ENCODE assay signal across 23 cellular contexts in genomic region chr3:39184081-39184967, GRCh38. TPM values are rescaled to one million over a fixed set of nuclear protein-coding genes. Genes with fewer than 3 reads are reported as not detected.
A peak's percentile ranks its signal among the peaks of the same experiment; 100 is the strongest.
DNase-seq lines count a peak whose midpoint lies in the region; ATAC-seq, FAIRE-seq and TF ChIP-seq lines count a peak whose summit lies in the region.
"Had no signal": no experiment of that assay in that cellular context is flagged by ENCODE, and none has a peak within 500 bp of the region (broad histone marks: within the 10 kb centered on the region; RNA-seq: fewer than 3 reads in every experiment).

No MANE protein-coding gene starts in this region.

- H3K9me3 Mint-ChIP-seq in progenitor cell of endocrine pancreas (ENCODE audit: low read depth): no peaks in the 10 kb centered on the region
- H3K9me3 Mint-ChIP-seq: central memory CD8-positive, alpha-beta T cell had no signal

- intact Hi-C loops in cardiac septum (cut with DNase I) (no loop called here), HepG2 (cut with micrococcal nuclease; ENCODE audit: unreplicated experiment) (no loop called here)

- no peak for ATAC-seq in HepG2
- ATAC-seq: sciatic nerve had no signal

- no peak for TF ChIP-seq CTCF in cardiac muscle cell (IDR thresholded peaks at IDR 0.05; ENCODE audit: low read depth, low read length)
- TF ChIP-seq CTCF in HepG2 (CRISPR knock-in tag; IDR thresholded peaks at IDR 0.05): 0 out of 2 replicates have a peak, but pooled peaks have one; percentile 2
- no peak for TF ChIP-seq CTCF in progenitor cell of endocrine pancreas (IDR thresholded peaks at IDR 0.05; ENCODE audit: unreplicated experiment)

- H3K36me3 Mint-ChIP-seq in progenitor cell of endocrine pancreas (ENCODE audit: insufficient read depth): no peaks in the 10 kb centered on the region

- H3K4me2 ChIP-seq in HepG2 (ENCODE audit: low read depth, low read length): no peak overlapping the region

- H3K4me1 ChIP-seq in cardiac muscle cell (ENCODE audit: low read depth) (peaks cover 8% of the 10 kb centered on the region), HepG2 (ENCODE audit: insufficient read depth, low read length) (peaks cover 19% of the 10 kb centered on the region)

- peaks cover 13% of the 10 kb centered on the region for H3K4me1 Mint-ChIP-seq in progenitor cell of endocrine pancreas (ENCODE audit: low read depth)

- CTCF ChIA-PET in HepG2 (lab: Yijun Ruan, JAX; ENCODE audit: low intra/inter-chr PET ratio, low total read pairs): no interaction called here

- no peaks in the 10 kb centered on the region for H4K20me1 ChIP-seq in HepG2 (ENCODE audit: insufficient read depth, low read length)

- no peak overlapping the region for H3K4me3 ChIP-seq in cardiac muscle cell
- no peak overlapping the region for H3K4me3 ChIP-seq in HepG2 (replicated peaks in 1 of 3; ENCODE audit: insufficient read depth in 1 of 3, low read depth in 2 of 3, low read length in 3 of 3)
- H3K4me3 ChIP-seq: adrenal gland, HAP-1, lung, SJCRH30 had no signal

- BruUV-seq in HepG2 (replicated peaks; lab: Mats Ljungman, UMichigan): no TSS peak

- 13% methylated on average over 3 of the region's 12 CpGs for WGBS in HepG2 (ENCODE audit: low lambda C conversion rate)

- no peaks in the 10 kb centered on the region for H3K79me2 ChIP-seq in HepG2 (ENCODE audit: insufficient read depth, low read length)

- H3K9me3 ChIP-seq in cardiac muscle cell (ENCODE audit: low read depth) (no peaks in the 10 kb centered on the region), HepG2 (ENCODE audit: low read length) (no peaks in the 10 kb centered on the region)
- H3K9me3 ChIP-seq: adrenal gland, HAP-1, SJCRH30 had no signal

- no peak for DNase-seq in cardiac muscle cell (ENCODE audit: low read depth in 1 of 2, low spot score in 1 of 2)
- DNase-seq in cardiac septum (ENCODE audit: low spot score): no peak
- DNase-seq in HepG2 (ENCODE audit: low spot score): no peak
- DNase-seq in progenitor cell of endocrine pancreas (ENCODE audit: low spot score, unreplicated experiment): no peak
- no peak for DNase-seq in T-helper 9 cell
- no peak for DNase-seq in stimulated activated CD4-positive, alpha-beta T cell treated with anti-CD3 and anti-CD28 coated beads, Interleukin-4, amount 100 ng/mL, for 4 hours
- DNase-seq in activated effector memory CD4-positive, alpha-beta T cell treated with Interleukin-2 at 50 U/mL for 16 hours: no peak
- DNase-seq: activated effector memory CD4-positive, alpha-beta T cell treated with anti-CD3 and anti-CD28 coated beads, Interleukin-2, amount 50 U/mL, for 16 hours; DMS153; effector memory CD4-positive, alpha-beta T cell; GDM1; NCI-H1436; occipital lobe; OCI-M1; SJCRH30; stimulated activated naive CD4-positive, alpha-beta T cell treated with Interleukin-2 at 50 U/mL for 16 hours had no signal

- H3K27ac Mint-ChIP-seq in progenitor cell of endocrine pancreas: no peak overlapping the region

- H3K27me3 ChIP-seq in cardiac muscle cell (no peaks in the 10 kb centered on the region), HepG2 (ENCODE audit: control insufficient read depth in 1 of 2, insufficient read depth in 2 of 2, low read length in 2 of 2) (peaks cover 5 to 41% of the 10 kb centered on the region in 2 experiments; a peak in 4 of 5 replicates)
- H3K27me3 ChIP-seq: adrenal gland, SJCRH30 had no signal

- in situ Hi-C loops in HepG2 (cut with HindIII; ENCODE audit: extremely low pct_ligation_motif_present, low pct_unique_long_range_greater_than_20kb): loop anchor here (10.0 kb wide), 1 partner anchor 200 kb away; the partner anchor contains the start of gene SLC25A38

- TF ChIP-seq EP300 in HepG2 (IDR thresholded peaks at IDR 0.05; ENCODE audit: low read depth in 2 of 2, low read length in 2 of 2) (no peak), HepG2 (CRISPR knock-in tag; IDR thresholded peaks at IDR 0.05; ENCODE audit: borderline replicate concordance) (no peak)

- TF ChIP-seq RAD21 in HepG2 (CRISPR knock-in tag; IDR thresholded peaks at IDR 0.05): no peak

- no peak overlapping the region for H3K4me3 Mint-ChIP-seq in progenitor cell of endocrine pancreas (ENCODE audit: low read depth)
- H3K4me3 Mint-ChIP-seq: central memory CD8-positive, alpha-beta T cell had no signal

- FAIRE-seq in HepG2 (lab: Jason Lieb, UNC): no peak
- FAIRE-seq: GM12892 had no signal

- H3K27me3 Mint-ChIP-seq in progenitor cell of endocrine pancreas: peaks cover 2% of the 10 kb centered on the region
- H3K27me3 Mint-ChIP-seq: central memory CD8-positive, alpha-beta T cell had no signal

- H3K9ac ChIP-seq in HepG2 (ENCODE audit: insufficient read depth, low read depth, low read length): no peak overlapping the region

- H2AFZ ChIP-seq in HepG2 (ENCODE audit: low read length): no peak overlapping the region

- H3K27ac ChIP-seq in cardiac muscle cell: peak overlapping the region; percentile 53
- H3K27ac ChIP-seq in cingulate gyrus (ENCODE audit: low read depth, low read length): peak overlapping the region; percentile 41
- H3K27ac ChIP-seq in HepG2 (ENCODE audit: extremely low read length, insufficient read depth, low read length): no peak overlapping the region
- H3K27ac ChIP-seq: SJCRH30 had no signal

- TF ChIP-seq POLR2A in HepG2 (IDR thresholded peaks at IDR 0.05; ENCODE audit: insufficient read depth in 1 of 2, low read depth in 2 of 2, low read length in 2 of 2): no peak

- POLR2A ChIA-PET in HepG2 (lab: Yijun Ruan, JAX): interaction anchor here (1.1 kb wide), 1 partner anchor 77 kb away, joined by 3 read pairs; the partner anchor contains the start of genes GORASP1 and TTC21A

- H3K36me3 ChIP-seq in cardiac muscle cell: peaks cover 60% of the 10 kb centered on the region
- no peaks in the 10 kb centered on the region for H3K36me3 ChIP-seq in HepG2 (replicated peaks in 1 of 2; ENCODE audit: control insufficient read depth in 1 of 2, insufficient read depth in 2 of 2, low read length in 2 of 2)
- H3K36me3 ChIP-seq: adrenal gland, HAP-1, SJCRH30 had no signal

TF ChIP-seq in HepG2, 621 proteins besides CTCF, POLR2A, EP300 and RAD21 (continues in another document):
- TF ChIP-seq ZNF207 (IDR thresholded peaks at IDR 0.05; ENCODE audit: borderline replicate concordance) (no peak), KAT8 (CRISPR knock-in tag; IDR thresholded peaks at IDR 0.05) (no peak)

RNA-seq across cellular contexts. Expression of gene XIRP1, which starts 8.1 kb away (rescaled TPM):
- 195 and 315 TPM in 2 replicates for total RNA-seq in cardiac muscle cell
- polyA plus RNA-seq in cardiac muscle cell: 136 and 199 TPM in 2 replicates
- 1,123 TPM for total RNA-seq in cardiac septum
- not detected in 2 replicates for total RNA-seq in HepG2 (2016; rRNA removed; fragmentation: Illumina TruSeq; extraction: Trizol)
- not detected in 2 replicates for total RNA-seq in HepG2 (2016; cell fraction: cytosol; rRNA removed; fragmentation: Illumina TruSeq; extraction: Trizol; ENCODE audit: low read depth)
- not detected in 2 replicates for total RNA-seq in HepG2 (2016; cell fraction: insoluble cytoplasmic fraction; rRNA removed; fragmentation: Illumina TruSeq; extraction: Trizol)
- total RNA-seq in HepG2 (2016; cell fraction: membrane; rRNA removed; fragmentation: Illumina TruSeq; extraction: Trizol): not detected in 2 replicates
- not detected in 2 replicates for total RNA-seq in HepG2 (2016; cell fraction: nucleus; rRNA removed; fragmentation: Illumina TruSeq; extraction: Trizol)
- polyA plus RNA-seq in HepG2 (2011; rRNA removed): not detected in 2 replicates
- polyA plus RNA-seq in HepG2 (2011; cell fraction: cytosol; rRNA removed): not detected in 2 replicates
- polyA plus RNA-seq in HepG2 (2011; cell fraction: nucleus; rRNA removed): 0.02 TPM in 1 of 2 replicates, not detected in the other
- not detected in 2 replicates for polyA plus RNA-seq in HepG2 (2012)
- not detected in 2 replicates for polyA plus RNA-seq in HepG2 (2016; cell fraction: cytosol; fragmentation: Illumina TruSeq; extraction: Trizol; ENCODE audit: low read depth)
- polyA plus RNA-seq in HepG2 (2016; cell fraction: insoluble cytoplasmic fraction; fragmentation: Illumina TruSeq; extraction: Trizol; ENCODE audit: low read depth): not detected in 2 replicates
- not detected in 2 replicates for polyA plus RNA-seq in HepG2 (2016; cell fraction: membrane; fragmentation: Illumina TruSeq; extraction: Trizol; ENCODE audit: low read depth)
- polyA plus RNA-seq in HepG2 (2016; cell fraction: nucleus; fragmentation: Illumina TruSeq; extraction: Trizol; ENCODE audit: insufficient read depth, low read depth): not detected in 2 replicates
- not detected in 2 replicates for polyA minus RNA-seq in HepG2 (2011; rRNA and poly(A)+ RNA removed; ENCODE audit: low replicate concordance)
- polyA minus RNA-seq in HepG2 (2011; cell fraction: cytosol; rRNA and poly(A)+ RNA removed): not detected in 2 replicates
- polyA minus RNA-seq in HepG2 (2011; cell fraction: nucleus; rRNA and poly(A)+ RNA removed): not detected in 2 replicates
- total RNA-seq in progenitor cell of endocrine pancreas: 0.16 TPM in 1 of 2 replicates, not detected in the other
- total RNA-seq: occipital lobe had no signal

RNA-seq across cellular contexts. Expression of gene CSRNP1, which starts 30.9 kb away (rescaled TPM):
- total RNA-seq in cardiac muscle cell: 11.0 and 13.6 TPM in 2 replicates
- polyA plus RNA-seq in cardiac muscle cell: 9.6 and 11.7 TPM in 2 replicates
- total RNA-seq in cardiac septum: 11.5 TPM
- total RNA-seq in HepG2 (2016; rRNA removed; fragmentation: Illumina TruSeq; extraction: Trizol): 9.3 and 10.8 TPM in 2 replicates
- total RNA-seq in HepG2 (2016; cell fraction: cytosol; rRNA removed; fragmentation: Illumina TruSeq; extraction: Trizol; ENCODE audit: low read depth): 1.5 and 2.3 TPM in 2 replicates
- 7.4 and 10.8 TPM in 2 replicates for total RNA-seq in HepG2 (2016; cell fraction: insoluble cytoplasmic fraction; rRNA removed; fragmentation: Illumina TruSeq; extraction: Trizol)
- 6.2 TPM in 2 replicates for total RNA-seq in HepG2 (2016; cell fraction: membrane; rRNA removed; fragmentation: Illumina TruSeq; extraction: Trizol)
- 8.4 and 9.2 TPM in 2 replicates for total RNA-seq in HepG2 (2016; cell fraction: nucleus; rRNA removed; fragmentation: Illumina TruSeq; extraction: Trizol)
- polyA plus RNA-seq in HepG2 (2011; rRNA removed): 11.3 and 13.1 TPM in 2 replicates
- polyA plus RNA-seq in HepG2 (2011; cell fraction: cytosol; rRNA removed): 10.2 and 11.5 TPM in 2 replicates
- 16.5 and 19.1 TPM in 2 replicates for polyA plus RNA-seq in HepG2 (2011; cell fraction: nucleus; rRNA removed)
- polyA plus RNA-seq in HepG2 (2012): 7.1 and 11.4 TPM in 2 replicates
- polyA plus RNA-seq in HepG2 (2016; cell fraction: cytosol; fragmentation: Illumina TruSeq; extraction: Trizol; ENCODE audit: low read depth): 0.62 and 0.80 TPM in 2 replicates
- 5.7 and 6.6 TPM in 2 replicates for polyA plus RNA-seq in HepG2 (2016; cell fraction: insoluble cytoplasmic fraction; fragmentation: Illumina TruSeq; extraction: Trizol; ENCODE audit: low read depth)
- 2.0 and 2.4 TPM in 2 replicates for polyA plus RNA-seq in HepG2 (2016; cell fraction: membrane; fragmentation: Illumina TruSeq; extraction: Trizol; ENCODE audit: low read depth)
- 11.8 and 12.9 TPM in 2 replicates for polyA plus RNA-seq in HepG2 (2016; cell fraction: nucleus; fragmentation: Illumina TruSeq; extraction: Trizol; ENCODE audit: insufficient read depth, low read depth)
- polyA minus RNA-seq in HepG2 (2011; rRNA and poly(A)+ RNA removed; ENCODE audit: low replicate concordance): 16.7 and 44.8 TPM in 2 replicates
- 13.3 and 14.3 TPM in 2 replicates for polyA minus RNA-seq in HepG2 (2011; cell fraction: cytosol; rRNA and poly(A)+ RNA removed)
- polyA minus RNA-seq in HepG2 (2011; cell fraction: nucleus; rRNA and poly(A)+ RNA removed): 18.9 and 21.8 TPM in 2 replicates
- 6.6 and 6.7 TPM in 2 replicates for total RNA-seq in progenitor cell of endocrine pancreas

Comparison
In these comparisons a context has a peak if more than half of its experiments do, and no peak if none do; other contexts are left out.
1. RNA of gene XIRP1, which starts 8.1 kb away (total RNA-seq): 1,123 TPM in cardiac septum (single experiment) and 195 to 315 TPM in cardiac muscle cell; not detected in HepG2 and 0.16 TPM in progenitor cell of endocrine pancreas; every median in the first group is over 100 times any median in the second.